ENCODE assay signal across 10 cellular contexts in the genomic region with DNA sequence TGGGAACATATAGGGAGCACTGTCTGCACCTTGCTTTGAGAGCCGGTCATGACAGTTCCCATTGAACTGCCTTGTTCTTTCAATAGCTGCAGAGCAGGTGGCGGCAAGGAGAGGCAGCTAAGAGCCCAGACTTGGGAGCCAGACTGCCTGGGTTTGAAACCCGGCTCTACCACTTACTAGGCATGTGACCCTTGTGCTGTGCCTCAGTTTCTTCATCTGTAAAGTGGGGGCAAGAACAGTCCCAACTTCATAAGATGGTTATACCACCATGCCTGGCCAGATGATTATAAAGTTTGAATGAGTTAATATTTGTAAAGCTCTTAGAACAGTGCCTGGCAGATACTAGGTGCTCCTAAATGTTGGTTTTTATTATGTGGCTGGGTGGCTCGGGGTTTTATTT. TPM values are rescaled to one million over a fixed set of nuclear protein-coding genes. Genes with fewer than 3 reads are reported as not detected.
"Had no signal": no experiment of that assay in that cellular context is flagged by ENCODE, and none has a peak within 500 bp of the region (broad histone marks: within the 10 kb centered on the region; RNA-seq: fewer than 3 reads in every experiment).

No MANE protein-coding gene starts in this region.

- FAIRE-seq: H54 had no signal

- H3K27ac ChIP-seq: GM23248, HL-60, KMS-11 had no signal

- DNase-seq: GM23248, GOT3, H9, HCEC 1CT, IMR-90, KBM-7 had no signal

- H3K4me2 ChIP-seq: KMS-11 had no signal

- H3K9ac ChIP-seq: GM23248, KMS-11 had no signal

- H3K4me3 ChIP-seq: GM23248 had no signal

- H2AFZ ChIP-seq: GM23248 had no signal

RNA-seq across cellular contexts. Expression of a gene that starts 23.5 kb away (rescaled TPM):
- total RNA-seq: GM23248, HT1080 had no signal
- polyA plus RNA-seq: GM23248 had no signal

RNA-seq across cellular contexts. Expression of a gene that starts 46.0 kb away (rescaled TPM):
- total RNA-seq: GM23248, HT1080, IMR-90 had no signal
- polyA plus RNA-seq: GM23248, IMR-90 had no signal
